1 cellular context compared by ENCODE assay signal in genomic region chr11:92843455-92843854, GRCh38.
TF ChIP-seq lines count a peak whose summit lies in the region.

No MANE protein-coding gene starts in this region.

TF ChIP-seq in GM23338, 12 proteins besides CTCF, POLR2A, EP300 and RAD21 (continued from another document):
- no peak for TF ChIP-seq ZNF462 (CRISPR knock-in tag; IDR thresholded peaks at IDR 0.05)
- TF ChIP-seq JUNB (IDR thresholded peaks at IDR 0.05; ENCODE audit: unreplicated experiment) = no peak
- TF ChIP-seq ZNF331 (CRISPR knock-in tag; IDR thresholded peaks at IDR 0.05; ENCODE audit: low read depth) = no peak
- no peak for TF ChIP-seq EZH2phosphoT487 (IDR thresholded peaks at IDR 0.05; ENCODE audit: unreplicated experiment)
- no peak for TF ChIP-seq REST (IDR thresholded peaks at IDR 0.05; ENCODE audit: unreplicated experiment)
- no peak for TF ChIP-seq NANOG (IDR thresholded peaks at IDR 0.05; ENCODE audit: borderline replicate concordance)
TF ChIP-seq in GM23338: peak in this region for 0.
